2 cellular contexts compared by ENCODE assay signal in genomic region chr6:70724524-70724923, GRCh38.
TF ChIP-seq lines count a peak whose summit lies in the region.

No MANE protein-coding gene starts in this region.

TF ChIP-seq in HepG2, 621 proteins besides CTCF, POLR2A, EP300 and RAD21:
- TF ChIP-seq SNRNP70 (IDR thresholded peaks at IDR 0.05; ENCODE audit: low read depth, low read length) (no peak), BATF2 (CRISPR knock-in tag; IDR thresholded peaks at IDR 0.05) (no peak), TCF7 (IDR thresholded peaks at IDR 0.05; ENCODE audit: low read depth) (no peak), GRHL1 (CRISPR knock-in tag; conservative IDR thresholded peaks at IDR 0.05) (no peak), ZBTB20 (CRISPR knock-in tag; IDR thresholded peaks at IDR 0.05; ENCODE audit: borderline replicate concordance, low read depth) (no peak), KDM6A (CRISPR knock-in tag; IDR thresholded peaks at IDR 0.05; ENCODE audit: low read depth) (no peak), ZNF232 (CRISPR knock-in tag; IDR thresholded peaks at IDR 0.05; ENCODE audit: borderline replicate concordance) (no peak), ZSCAN12 (CRISPR knock-in tag; IDR thresholded peaks at IDR 0.05) (no peak), SAFB2 (CRISPR knock-in tag; IDR thresholded peaks at IDR 0.05; ENCODE audit: borderline replicate concordance, low read depth) (no peak), SIX4 (CRISPR knock-in tag; IDR thresholded peaks at IDR 0.05) (no peak), PBX2 (CRISPR knock-in tag; IDR thresholded peaks at IDR 0.05) (no peak), ZMYM4 (CRISPR knock-in tag; IDR thresholded peaks at IDR 0.05) (no peak), HMG20A (CRISPR knock-in tag; IDR thresholded peaks at IDR 0.05; ENCODE audit: borderline replicate concordance) (no peak), XBP1 (CRISPR knock-in tag; IDR thresholded peaks at IDR 0.05) (no peak), MED13 (CRISPR knock-in tag; IDR thresholded peaks at IDR 0.05) (no peak), SMC3 (IDR thresholded peaks at IDR 0.05; ENCODE audit: low read length) (no peak), ZBTB38 (CRISPR knock-in tag; IDR thresholded peaks at IDR 0.05) (no peak), ZNF781 (CRISPR knock-in tag; IDR thresholded peaks at IDR 0.05; ENCODE audit: borderline replicate concordance, not compliant biosample characterization) (no peak), ZNF547 (CRISPR knock-in tag; IDR thresholded peaks at IDR 0.05) (no peak)

TF ChIP-seq in GM23338, 12 proteins besides CTCF, POLR2A, EP300 and RAD21:
- TF ChIP-seq NANOG (IDR thresholded peaks at IDR 0.05; ENCODE audit: borderline replicate concordance) (no peak), POLR2AphosphoS5 (IDR thresholded peaks at IDR 0.05; ENCODE audit: low read depth) (no peak), ZNF114 (CRISPR knock-in tag; IDR thresholded peaks at IDR 0.05) (no peak)
